10 cellular contexts compared by ENCODE assay signal in genomic region chr4:63541828-63542227, GRCh38.
"Had no signal": no experiment of that assay in that cellular context is flagged by ENCODE, and none has a peak within 500 bp of the region (broad histone marks: within the 10 kb centered on the region; RNA-seq: fewer than 3 reads in every experiment).

No MANE protein-coding gene starts in this region.

- H3K27me3 Mint-ChIP-seq: IgD-negative memory B cell had no signal

- DNase-seq: GM23248, GOT3, H7, HFFc6, KBM-7 had no signal

- H3K4me3 ChIP-seq: GM23248, HAP-1 had no signal

- H3K27ac ChIP-seq: GM23248, HL-60 had no signal

- H3K27ac Mint-ChIP-seq: HFFc6, IgD-negative memory B cell had no signal

- H3K36me3 Mint-ChIP-seq: IgD-negative memory B cell had no signal

- H3K9ac ChIP-seq: GM23248 had no signal

- H3K9me3 ChIP-seq: HAP-1 had no signal

- H3K36me3 ChIP-seq: HAP-1 had no signal

- H2AFZ ChIP-seq: GM23248 had no signal

- H3K4me1 ChIP-seq: HAP-1 had no signal

- ATAC-seq: HCT116, HepG2 had no signal

- H3K4me1 Mint-ChIP-seq: IgD-negative memory B cell had no signal

- H3K4me3 Mint-ChIP-seq: HFFc6, IgD-negative memory B cell had no signal
